9 cellular contexts compared by ENCODE assay signal in the genomic region with DNA sequence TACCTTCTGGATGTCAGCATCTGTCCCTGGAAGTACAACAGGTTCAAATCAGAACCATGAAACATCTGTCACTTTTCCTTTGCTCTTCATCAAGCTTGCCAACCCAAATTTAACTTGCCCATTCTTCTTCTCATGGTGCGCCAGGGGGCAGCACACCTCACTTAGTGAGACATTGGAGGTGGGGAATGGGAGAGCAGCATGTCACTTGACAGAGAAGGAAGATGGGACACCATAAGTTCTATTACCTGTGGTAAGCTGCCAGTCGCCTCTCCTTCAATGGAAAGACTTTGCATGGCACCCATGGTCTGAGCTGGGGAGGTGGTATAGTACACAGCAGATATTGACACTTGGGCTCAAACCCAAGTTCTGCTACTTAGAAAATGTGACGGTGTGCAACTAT. TPM values are rescaled to one million over a fixed set of nuclear protein-coding genes. Genes with fewer than 3 reads are reported as not detected.
A peak's percentile ranks its signal among the peaks of the same experiment; 100 is the strongest.
DNase-seq lines count a peak whose midpoint lies in the region; ATAC-seq and TF ChIP-seq lines count a peak whose summit lies in the region.
"Had no signal": no experiment of that assay in that cellular context is flagged by ENCODE, and none has a peak within 500 bp of the region (broad histone marks: within the 10 kb centered on the region; RNA-seq: fewer than 3 reads in every experiment).

No MANE protein-coding gene starts in this region.

- no peak overlapping the region for H3K4me3 ChIP-seq in lower lobe of right lung

- peaks cover 11% of the 10 kb centered on the region for H3K4me1 ChIP-seq in lower lobe of right lung

- peak; percentile 19 for TF ChIP-seq CTCF in lower lobe of right lung (IDR thresholded peaks at IDR 0.05)

- no peak for ATAC-seq in lower lobe of right lung
- ATAC-seq in HG03039 (IDR thresholded peaks at IDR 0.05; ENCODE audit: unreplicated experiment) = no peak
- no peak for ATAC-seq in HG03521 (IDR thresholded peaks at IDR 0.05; ENCODE audit: unreplicated experiment)

- peaks cover 62% of the 10 kb centered on the region for H3K27me3 ChIP-seq in lower lobe of right lung (ENCODE audit: low read depth)

- no peak overlapping the region for H3K27ac ChIP-seq in lower lobe of right lung

- no peaks in the 10 kb centered on the region for H3K9me3 ChIP-seq in lower lobe of right lung

- DNase-seq in NCI-H2227 (lab: John Stamatoyannopoulos, UW; ENCODE audit: unreplicated experiment) (peak; percentile 45), NCI-H2227 treated with DMSO at 0.1 percent for 48 hours (lab: John Stamatoyannopoulos, UW) (no peak), HuH-7 (ENCODE audit: low spot score) (peak; percentile 85), lower lobe of right lung (no peak), NCI-H187 (lab: John Stamatoyannopoulos, UW) (no peak)
- DNase-seq in activated CD8-positive, alpha-beta memory T cell treated with anti-CD3 and anti-CD28 coated beads, Interleukin-2, amount 50 U/mL, for 48 hours = peak; percentile 51
- DNase-seq: C1 segment of cervical spinal cord had no signal

- intact Hi-C loops in lower lobe of right lung (cut with DNase I) = no loop called here

- H3K36me3 ChIP-seq in lower lobe of right lung = no peaks in the 10 kb centered on the region

RNA-seq across cellular contexts. Expression of gene SCN5A, which starts 2.9 kb away (rescaled TPM):
- total RNA-seq in lower lobe of right lung = 0.24 TPM

Comparison
In these comparisons a context has a peak if more than half of its experiments do, and no peak if none do; other contexts are left out.
1. DNase-seq: peak in NCI-H2227 (single experiment), HuH-7 (single experiment) and activated CD8-positive, alpha-beta memory T cell treated with anti-CD3 and anti-CD28 coated beads, Interleukin-2, amount 50 U/mL, for 48 hours (single experiment); none in NCI-H2227 treated with DMSO at 0.1 percent for 48 hours (single experiment), lower lobe of right lung (single experiment) and NCI-H187 (0 of 2).